In genomic region chr10:3829193-3830050, GRCh38 we compare ENCODE assay signal across 11 cellular contexts. TPM values are rescaled to one million over a fixed set of nuclear protein-coding genes. Genes with fewer than 3 reads are reported as not detected.
DNase-seq lines count a peak whose midpoint lies in the region; ATAC-seq, FAIRE-seq and TF ChIP-seq lines count a peak whose summit lies in the region.
"Had no signal": no experiment of that assay in that cellular context is flagged by ENCODE, and none has a peak within 500 bp of the region (broad histone marks: within the 10 kb centered on the region; RNA-seq: fewer than 3 reads in every experiment).

No MANE protein-coding gene starts in this region.

- H3K4me3 Mint-ChIP-seq in T-helper 1 cell treated with Interleukin-12 subunit alpha and Interleukin-12 subunit beta and Interleukin-4 antibody, amounts not matched to agents 30 μg/mL and 1 μg/mL, for 36 hours = peak overlapping the region; percentile 82
- peak overlapping the region; percentile 69 for H3K4me3 Mint-ChIP-seq in activated naive CD8-positive, alpha-beta T cell treated with anti-CD3 and anti-CD28 coated beads, Interleukin-2, amount 10 ng/mL, durations not matched to agents 7 days and 5 days
- no peak overlapping the region for H3K4me3 Mint-ChIP-seq in endothelial cell (ENCODE audit: unreplicated experiment)

- DNase-seq in T-helper 1 cell (no peak), keratinocyte (ENCODE audit: low read depth, low spot score) (no peak), EL (no peak), endothelial cell (ENCODE audit: low spot score) (no peak), NCI-H1436 treated with DMSO at 0.1 percent for 48 hours (lab: John Stamatoyannopoulos, UW) (no peak)
- DNase-seq in activated naive CD8-positive, alpha-beta T cell treated with anti-CD3 and anti-CD28 coated beads, Interleukin-2, amount 10 ng/mL, durations not matched to agents 7 days and 5 days = no peak
- DNase-seq: NCI-H526 had no signal

- H3K9ac ChIP-seq in keratinocyte (ENCODE audit: control insufficient read depth, extremely low read depth, insufficient read depth, low read length) (peak overlapping the region; percentile 55), subcutaneous abdominal adipose tissue (ENCODE audit: low read length in 5 of 5) (peak overlapping the region; percentile 57 to 87 (median 71))

- H4K20me1 ChIP-seq in keratinocyte (ENCODE audit: control insufficient read depth, extremely low read depth, insufficient read depth, low read length) = no peaks in the 10 kb centered on the region

- peak overlapping the region in 2 of 3 experiments; percentile 36 to 54 for H3K4me3 ChIP-seq in keratinocyte (ENCODE audit: control insufficient read depth in 2 of 3, extremely low read depth in 1 of 3, insufficient read depth in 2 of 3, low read depth in 1 of 3, low read length in 3 of 3)
- H3K4me3 ChIP-seq in subcutaneous abdominal adipose tissue (ENCODE audit: low read depth in 1 of 5, low read length in 5 of 5) = peak overlapping the region; percentile 0 to 75 (median 65)
- H3K4me3 ChIP-seq: cardiac muscle cell had no signal

- no peaks in the 10 kb centered on the region for H3K9me1 ChIP-seq in keratinocyte (ENCODE audit: control insufficient read depth, extremely low read depth, insufficient read depth, low read length)

- peak overlapping the region; percentile 92 for H3K27ac Mint-ChIP-seq in T-helper 1 cell treated with Interleukin-12 subunit alpha and Interleukin-12 subunit beta and Interleukin-4 antibody, amounts not matched to agents 30 μg/mL and 1 μg/mL, for 36 hours
- H3K27ac Mint-ChIP-seq in activated naive CD8-positive, alpha-beta T cell treated with anti-CD3 and anti-CD28 coated beads, Interleukin-2, amount 10 ng/mL, durations not matched to agents 7 days and 5 days = peak overlapping the region; percentile 91
- H3K27ac Mint-ChIP-seq in endothelial cell (ENCODE audit: unreplicated experiment) = no peak overlapping the region

- no peaks in the 10 kb centered on the region for H3K27me3 Mint-ChIP-seq in T-helper 1 cell treated with Interleukin-12 subunit alpha and Interleukin-12 subunit beta and Interleukin-4 antibody, amounts not matched to agents 30 μg/mL and 1 μg/mL, for 36 hours (ENCODE audit: low read depth)
- H3K27me3 Mint-ChIP-seq in activated naive CD8-positive, alpha-beta T cell treated with anti-CD3 and anti-CD28 coated beads, Interleukin-2, amount 10 ng/mL, durations not matched to agents 7 days and 5 days = no peaks in the 10 kb centered on the region
- peaks cover 4% of the 10 kb centered on the region for H3K27me3 Mint-ChIP-seq in endothelial cell (ENCODE audit: unreplicated experiment)

- TF ChIP-seq CTCF in keratinocyte (optimal IDR thresholded peaks at IDR 0.05 in 1 of 3, IDR thresholded peaks at IDR 0.05 in 1 of 3, conservative IDR thresholded peaks at IDR 0.05 in 1 of 3; ENCODE audit: extremely low read depth in 1 of 3, insufficient read depth in 2 of 3, low read length in 3 of 3) (no peak), endothelial cell (IDR thresholded peaks at IDR 0.05; ENCODE audit: unreplicated experiment) (no peak)

- H3K27ac ChIP-seq in keratinocyte (ENCODE audit: control insufficient read depth, insufficient read depth, low read length) = peak overlapping the region; percentile 58
- H3K27ac ChIP-seq in subcutaneous abdominal adipose tissue (ENCODE audit: low read depth, low read length) = peak overlapping the region; percentile 89
- H3K27ac ChIP-seq: cardiac muscle cell had no signal

- H3K36me3 Mint-ChIP-seq in T-helper 1 cell treated with Interleukin-12 subunit alpha and Interleukin-12 subunit beta and Interleukin-4 antibody, amounts not matched to agents 30 μg/mL and 1 μg/mL, for 36 hours (ENCODE audit: low read depth) = no peaks in the 10 kb centered on the region
- H3K36me3 Mint-ChIP-seq in activated naive CD8-positive, alpha-beta T cell treated with anti-CD3 and anti-CD28 coated beads, Interleukin-2, amount 10 ng/mL, durations not matched to agents 7 days and 5 days = peaks cover 8% of the 10 kb centered on the region
- H3K36me3 Mint-ChIP-seq in endothelial cell (ENCODE audit: low read depth, unreplicated experiment) = no peaks in the 10 kb centered on the region

- peaks cover 18% of the 10 kb centered on the region for H3K4me1 ChIP-seq in keratinocyte (ENCODE audit: control insufficient read depth, extremely low read depth, insufficient read depth, low read length)
- H3K4me1 ChIP-seq in subcutaneous abdominal adipose tissue (ENCODE audit: control insufficient read depth in 5 of 5, insufficient read depth in 5 of 5, low read length in 5 of 5) = peaks cover 8 to 41% (median 33%) of the 10 kb centered on the region in 5 donors

- H3K79me2 ChIP-seq in keratinocyte (ENCODE audit: control insufficient read depth, insufficient read depth, low read length) = no peaks in the 10 kb centered on the region

- H3K9me3 ChIP-seq in keratinocyte (ENCODE audit: control insufficient read depth, low read depth, low read length) (no peaks in the 10 kb centered on the region), subcutaneous abdominal adipose tissue (ENCODE audit: control insufficient read depth in 5 of 5, low read length in 5 of 5) (no peaks in the 10 kb centered on the region)

- POLR2A ChIA-PET in activated naive CD8-positive, alpha-beta T cell treated with anti-CD3 and anti-CD28 coated beads, Interleukin-2, amount 10 ng/mL, durations not matched to agents 7 days and 5 days (lab: Charles Lee) = interaction anchor here (0.6 to 3.1 kb wide), 12 partner anchors 9 to 120 kb away, joined by 3 to 51 read pairs (median 6); partner anchors contain the start of gene KLF6

- H3K27me3 ChIP-seq in keratinocyte (ENCODE audit: control insufficient read depth, extremely low read depth, insufficient read depth, low read length) (no peaks in the 10 kb centered on the region), subcutaneous abdominal adipose tissue (ENCODE audit: control insufficient read depth in 5 of 5, insufficient read depth in 4 of 5, low read length in 5 of 5) (no peaks in the 10 kb centered on the region)
- H3K27me3 ChIP-seq: cardiac muscle cell had no signal

- ATAC-seq in activated naive CD8-positive, alpha-beta T cell treated with anti-CD3 and anti-CD28 coated beads, Interleukin-2, amount 10 ng/mL, durations not matched to agents 7 days and 5 days (ENCODE audit: low read depth) = no peak

- peak overlapping the region; percentile 58 for H2AFZ ChIP-seq in keratinocyte (ENCODE audit: control insufficient read depth, low read length)

- H3K4me2 ChIP-seq in keratinocyte (ENCODE audit: control insufficient read depth, extremely low read depth, insufficient read depth, low read depth, low read length) = peak overlapping the region; percentile 67

- FAIRE-seq in keratinocyte (lab: Jason Lieb, UNC) = peak; percentile 17
- FAIRE-seq: A204.1 had no signal

- H3K9me3 Mint-ChIP-seq in T-helper 1 cell treated with Interleukin-12 subunit alpha and Interleukin-12 subunit beta and Interleukin-4 antibody, amounts not matched to agents 30 μg/mL and 1 μg/mL, for 36 hours = no peaks in the 10 kb centered on the region
- peaks cover 3% of the 10 kb centered on the region for H3K9me3 Mint-ChIP-seq in activated naive CD8-positive, alpha-beta T cell treated with anti-CD3 and anti-CD28 coated beads, Interleukin-2, amount 10 ng/mL, durations not matched to agents 7 days and 5 days
- H3K9me3 Mint-ChIP-seq in endothelial cell (ENCODE audit: unreplicated experiment) = no peaks in the 10 kb centered on the region

- dilution Hi-C loops in keratinocyte (cut with MboI; ENCODE audit: extremely low pct_ligation_motif_present, low sequenced_read_pairs) = no loop called here

- H3K4me1 Mint-ChIP-seq in T-helper 1 cell treated with Interleukin-12 subunit alpha and Interleukin-12 subunit beta and Interleukin-4 antibody, amounts not matched to agents 30 μg/mL and 1 μg/mL, for 36 hours (ENCODE audit: low read depth) = peaks cover 42% of the 10 kb centered on the region
- H3K4me1 Mint-ChIP-seq in activated naive CD8-positive, alpha-beta T cell treated with anti-CD3 and anti-CD28 coated beads, Interleukin-2, amount 10 ng/mL, durations not matched to agents 7 days and 5 days = peaks cover 41% of the 10 kb centered on the region
- H3K4me1 Mint-ChIP-seq in endothelial cell (ENCODE audit: unreplicated experiment) = peaks cover 12% of the 10 kb centered on the region

- H3K36me3 ChIP-seq in keratinocyte (ENCODE audit: control insufficient read depth in 2 of 2, extremely low read depth in 1 of 2, insufficient read depth in 2 of 2, low read length in 2 of 2) (no peaks in the 10 kb centered on the region), subcutaneous abdominal adipose tissue (ENCODE audit: control insufficient read depth in 5 of 5, insufficient read depth in 5 of 5, low read length in 5 of 5) (no peaks in the 10 kb centered on the region)
- H3K36me3 ChIP-seq: cardiac muscle cell had no signal

RNA-seq across cellular contexts. Expression of gene KLF6, which starts 44.4 kb away (rescaled TPM):
- total RNA-seq in activated naive CD8-positive, alpha-beta T cell treated with anti-CD3 and anti-CD28 coated beads, Interleukin-2, amount 10 ng/mL, durations not matched to agents 7 days and 5 days = 100 to 1,000 TPM; 350 to 352 TPM
- polyA plus RNA-seq in keratinocyte = 174 to 250 TPM (median 213 TPM) in 3 replicates
- polyA plus RNA-seq in keratinocyte (2011; ENCODE audit: low read depth) = 159 TPM
- polyA plus RNA-seq in keratinocyte (2011; cell fraction: cytosol; rRNA removed) = 111 and 137 TPM in 2 replicates
- 564 and 626 TPM in 2 replicates for polyA plus RNA-seq in keratinocyte (2011; cell fraction: nucleus; rRNA removed)
- 148 and 270 TPM in 2 replicates for polyA plus RNA-seq in keratinocyte (2012; ENCODE audit: low replicate concordance)
- 425 to 516 TPM (median 456 TPM) in 3 replicates for polyA minus RNA-seq in keratinocyte
- 131 TPM for polyA minus RNA-seq in keratinocyte (2011; cell fraction: cytosol; rRNA and poly(A)+ RNA removed)
- polyA minus RNA-seq in keratinocyte (2011; cell fraction: nucleus; rRNA and poly(A)+ RNA removed) = 587 and 853 TPM in 2 replicates
- total RNA-seq in endothelial cell (ENCODE audit: unreplicated experiment) = 328 TPM
